ENCODE assay signal across 18 cellular contexts in genomic region chr9:136658849-136659535, GRCh38. TPM values are rescaled to one million over a fixed set of nuclear protein-coding genes. Genes with fewer than 3 reads are reported as not detected.
A peak's percentile ranks its signal among the peaks of the same experiment; 100 is the strongest.
DNase-seq lines count a peak whose midpoint lies in the region; ATAC-seq, FAIRE-seq and TF ChIP-seq lines count a peak whose summit lies in the region.
"Had no signal": no experiment of that assay in that cellular context is flagged by ENCODE, and none has a peak within 500 bp of the region (broad histone marks: within the 10 kb centered on the region; RNA-seq: fewer than 3 reads in every experiment).

No MANE protein-coding gene starts in this region.

- WGBS in K562 (ENCODE audit: insufficient coverage, low coverage, missing lambda C conversion rate): 53% methylated on average over 19 of the region's 37 CpGs
- WGBS in lung, 2 donors: 10 to 30% methylated on average over 37 of the region's 37 CpGs

- TF ChIP-seq POLR2A in K562 (conservative IDR thresholded peaks at IDR 0.05) (no peak), vagina (IDR thresholded peaks at IDR 0.05) (no peak)

- peaks cover 41% of the 10 kb centered on the region for H3K4me1 Mint-ChIP-seq in stimulated activated naive CD8-positive, alpha-beta T cell treated with anti-CD3 and anti-CD28 coated beads, Interleukin-15, amount 100 ng/mL, for 72 hours

- H3K27ac Mint-ChIP-seq in stimulated activated naive CD8-positive, alpha-beta T cell treated with anti-CD3 and anti-CD28 coated beads, Interleukin-15, amount 100 ng/mL, for 72 hours: no peak overlapping the region
- H3K27ac Mint-ChIP-seq: progenitor cell of endocrine pancreas had no signal

- no peaks in the 10 kb centered on the region for H3K9me3 Mint-ChIP-seq in stimulated activated naive CD8-positive, alpha-beta T cell treated with anti-CD3 and anti-CD28 coated beads, Interleukin-15, amount 100 ng/mL, for 72 hours

- CTCF ChIA-PET in K562 (lab: Yijun Ruan, JAX; ENCODE audit: low intra/inter-chr PET ratio): no interaction called here

- no peak overlapping the region for H3K27ac ChIP-seq in K562 (ENCODE audit: extremely low read depth, low read depth, low read length)
- H3K27ac ChIP-seq in lung (ENCODE audit: low read depth in 1 of 2, low read length in 1 of 2): peak overlapping the region; percentile 71 to 94
- H3K27ac ChIP-seq in vagina: no peak overlapping the region

- H3K9me1 ChIP-seq in K562 (ENCODE audit: control insufficient read depth, insufficient read depth, low read length): no peaks in the 10 kb centered on the region

- peak; percentile 55 for ATAC-seq in stimulated activated naive CD8-positive, alpha-beta T cell treated with anti-CD3 and anti-CD28 coated beads, Interleukin-15, amount 100 ng/mL, for 72 hours
- ATAC-seq in stimulated activated naive CD8-positive, alpha-beta T cell treated with anti-CD3 and anti-CD28 coated beads, Interleukin-15, Interleukin-2, amounts not matched to agents 100 U/mL and 50 U/mL, for 24 hours: no peak
- ATAC-seq in K562 (no peak), lung (ENCODE audit: insufficient read depth, low FRiP score) (no peak), HG03520 (IDR thresholded peaks at IDR 0.05; ENCODE audit: unreplicated experiment) (no peak)

- no TSS peak for BruUV-seq in K562 (replicated peaks; lab: Mats Ljungman, UMichigan)

- peak overlapping the region; percentile 20 to 52 for H3K4me3 Mint-ChIP-seq in stimulated activated naive CD8-positive, alpha-beta T cell treated with anti-CD3 and anti-CD28 coated beads, Interleukin-15, amount 100 ng/mL, for 72 hours

- intact Hi-C loops in K562 (cut with micrococcal nuclease): no loop called here
- intact Hi-C loops in vagina (cut with DNase I): no loop called here

- H3K27me3 ChIP-seq in K562 (ENCODE audit: control insufficient read depth in 2 of 2, insufficient read depth in 2 of 2, low read length in 2 of 2) (no peaks in the 10 kb centered on the region), lung (ENCODE audit: control insufficient read depth, insufficient read depth) (no peaks in the 10 kb centered on the region), vagina (no peaks in the 10 kb centered on the region)
- H3K27me3 ChIP-seq: BE2C had no signal

- H3K9me3 ChIP-seq in K562 (replicated peaks; ENCODE audit: control insufficient read depth, insufficient read depth, low read depth, low read length) (no peaks in the 10 kb centered on the region), lung (ENCODE audit: control insufficient read depth in 2 of 2, insufficient read depth in 1 of 2, low read length in 1 of 2) (peaks cover 0 to 3% of the 10 kb centered on the region in 2 donors), vagina (no peaks in the 10 kb centered on the region)
- H3K9me3 ChIP-seq: BE2C, mucosa of descending colon had no signal

- H3K36me3 ChIP-seq in K562 (ENCODE audit: control insufficient read depth, insufficient read depth, low read length) (peaks cover 10% of the 10 kb centered on the region; the same call in 1 of the 3 replicates), lung (ENCODE audit: control insufficient read depth in 2 of 2, insufficient read depth in 2 of 2, low read length in 2 of 2) (no peaks in the 10 kb centered on the region), vagina (no peaks in the 10 kb centered on the region)
- H3K36me3 ChIP-seq: BE2C had no signal

- TF ChIP-seq EP300 in K562 (IDR thresholded peaks at IDR 0.05; ENCODE audit: low read length): no peak

- peaks cover 21% of the 10 kb centered on the region for H3K79me2 ChIP-seq in K562 (ENCODE audit: control insufficient read depth, insufficient read depth, low read length)

- H2AFZ ChIP-seq in K562 (ENCODE audit: low read depth, low read length): no peak overlapping the region; the same call in 1 of the 2 replicates

- no peak for TF ChIP-seq RAD21 in K562 (CRISPR knock-in tag; conservative IDR thresholded peaks at IDR 0.05 in 1 of 2, IDR thresholded peaks at IDR 0.05 in 1 of 2)

- H3K27me3 Mint-ChIP-seq in stimulated activated naive CD8-positive, alpha-beta T cell treated with anti-CD3 and anti-CD28 coated beads, Interleukin-15, amount 100 ng/mL, for 72 hours: peaks cover 78% of the 10 kb centered on the region

- POLR2A ChIA-PET in K562 (lab: Yijun Ruan, JAX): no interaction called here

- no peak for TF ChIP-seq CTCF in K562 (IDR thresholded peaks at IDR 0.05 in 2 of 3, conservative IDR thresholded peaks at IDR 0.05 in 1 of 3; ENCODE audit: insufficient read depth in 2 of 3, low read depth in 1 of 3, low read length in 3 of 3)
- no peak for TF ChIP-seq CTCF in lung (IDR thresholded peaks at IDR 0.05; ENCODE audit: control extremely low read depth, extremely low read depth)
- TF ChIP-seq CTCF in vagina (IDR thresholded peaks at IDR 0.05): no peak

- in situ Hi-C loops in K562 (cut with MboI): no loop called here

- H3K4me3 ChIP-seq in K562: no peak overlapping the region
- peak overlapping the region; percentile 37 for H3K4me3 ChIP-seq in lung
- peak overlapping the region; percentile 27 to 28 for H3K4me3 ChIP-seq in vagina
- H3K4me3 ChIP-seq: mucosa of descending colon had no signal

- H3K9ac ChIP-seq in K562 (ENCODE audit: insufficient read depth in 1 of 2, low read depth in 2 of 2, low read length in 2 of 2): peak overlapping the region in 1 of 2 experiments; percentile 66; a peak in 1 of 4 replicates

- DNase-seq in stimulated activated naive CD8-positive, alpha-beta T cell treated with anti-CD3 and anti-CD28 coated beads, Interleukin-15, amount 100 ng/mL, for 72 hours: no peak
- DNase-seq in stimulated activated naive CD8-positive, alpha-beta T cell treated with anti-CD3 and anti-CD28 coated beads, Interleukin-15, Interleukin-2, amounts not matched to agents 100 U/mL and 50 U/mL, for 24 hours: no peak
- no peak for DNase-seq in K562 (ENCODE audit: extremely low read depth in 1 of 4, low spot score in 3 of 4)
- DNase-seq in lung (ENCODE audit: low spot score): no peak
- DNase-seq in vagina (ENCODE audit: extremely low spot score in 2 of 2): no peak
- no peak for DNase-seq in effector CD8-positive, alpha-beta T cell (lab: John Stamatoyannopoulos, UW)
- DNase-seq in NCI-H2029 treated with DMSO at 0.1 percent for 48 hours (lab: John Stamatoyannopoulos, UW): no peak
- DNase-seq: activated CD4-positive, alpha-beta T cell treated with anti-CD3 and anti-CD28 coated beads, Interleukin-2, amount 50 U/mL, for 1 hour; BE2C; cerebellar nuclear complex; EL; MV-4-11; stimulated activated CD4-positive, alpha-beta T cell treated with anti-CD3 and anti-CD28 coated beads, Interleukin-2, amount 100 ng/mL, for 48 hours had no signal

- H4K20me1 ChIP-seq in K562 (replicated peaks; ENCODE audit: control insufficient read depth, insufficient read depth, low read length): peaks cover under 1% of the 10 kb centered on the region; the same call in 1 of the 2 replicates

- FAIRE-seq in K562 (lab: Jason Lieb, UNC): no peak
- FAIRE-seq: H54, RCC 7860 had no signal

- H3K4me2 ChIP-seq in K562 (ENCODE audit: insufficient read depth, low read length): no peak overlapping the region

- H3K4me1 ChIP-seq in K562 (replicated peaks in 1 of 2; ENCODE audit: control insufficient read depth in 2 of 2, insufficient read depth in 2 of 2, low read length in 2 of 2) (peaks cover 25 to 98% of the 10 kb centered on the region in 2 experiments), lung (ENCODE audit: control insufficient read depth in 2 of 2, insufficient read depth in 2 of 2, low read length in 2 of 2) (peaks cover 0 to 12% of the 10 kb centered on the region in 2 donors), vagina (no peaks in the 10 kb centered on the region)

RNA-seq across cellular contexts. Expression of gene EGFL7, which starts 3.7 kb away (rescaled TPM):
- total RNA-seq in K562 (2011; cell fraction: chromatin; rRNA removed; ENCODE audit: low replicate concordance): 149 and 838 TPM in 2 replicates
- 1,169 and 1,462 TPM in 2 replicates for total RNA-seq in K562 (2011; cell fraction: nucleolus; rRNA removed)
- total RNA-seq in K562 (2011; cell fraction: nucleoplasm; rRNA removed): 493 and 520 TPM in 2 replicates
- total RNA-seq in K562 (2014; rRNA removed) (217 and 294 TPM in 2 replicates), K562 (2014; rRNA removed; fragmentation: Illumina TruSeq; extraction: Trizol) (6.6 and 10.2 TPM in 2 replicates), K562 (2015; rRNA removed; fragmentation: Illumina TruSeq; extraction: Trizol) (55.3 and 55.5 TPM in 2 replicates), K562 (2021) (213 and 225 TPM in 2 replicates), lung (100 to 1,000 TPM; 128 to 177 TPM), vagina (272 TPM)
- polyA plus RNA-seq in K562 (2011; rRNA removed) (220 and 305 TPM in 2 replicates), K562 (2014; fragmentation: Illumina TruSeq; extraction: Trizol) (16.3 and 110 TPM in 2 replicates), K562 (2014; fragmentation: Nextera tagmentation; extraction: Ambion mirVana) (10 to 100 TPM in 1 of 2 experiments, 1 to 10 TPM in 1; 1.5 to 10.9 TPM), K562 (2014; rRNA removed) (286 and 294 TPM in 2 replicates), lung (100 to 1,000 TPM; 275 to 379 TPM)
- 390 and 1,175 TPM in 2 replicates for polyA plus RNA-seq in K562 (2011; cell fraction: cytosol; rRNA removed)
- polyA plus RNA-seq in K562 (2011; cell fraction: nucleus; rRNA removed): 1,734 and 4,262 TPM in 2 replicates
- polyA plus RNA-seq in K562 (2012): 148 and 194 TPM in 2 replicates
- polyA minus RNA-seq in K562 (2011; rRNA and poly(A)+ RNA removed): 33.5 and 52.0 TPM in 2 replicates
- polyA minus RNA-seq in K562 (2011; cell fraction: cytosol; rRNA and poly(A)+ RNA removed): 222 and 294 TPM in 2 replicates
- polyA minus RNA-seq in K562 (2011; cell fraction: nucleus; rRNA and poly(A)+ RNA removed): 630 and 998 TPM in 2 replicates

RNA-seq across cellular contexts. Expression of gene AGPAT2, which starts 28.3 kb away (rescaled TPM):
- total RNA-seq in K562 (2011; cell fraction: chromatin; rRNA removed; ENCODE audit: low replicate concordance): 18.6 and 52.7 TPM in 2 replicates
- total RNA-seq in K562 (2011; cell fraction: nucleolus; rRNA removed): 77.5 and 84.7 TPM in 2 replicates
- total RNA-seq in K562 (2011; cell fraction: nucleoplasm; rRNA removed): 39.6 and 45.3 TPM in 2 replicates
- total RNA-seq in K562 (2014; rRNA removed): 45.5 and 56.5 TPM in 2 replicates
- 7.2 and 8.5 TPM in 2 replicates for total RNA-seq in K562 (2014; rRNA removed; fragmentation: Illumina TruSeq; extraction: Trizol)
- 27.7 and 31.8 TPM in 2 replicates for total RNA-seq in K562 (2015; rRNA removed; fragmentation: Illumina TruSeq; extraction: Trizol)
- total RNA-seq in K562 (2021): 52.6 and 54.5 TPM in 2 replicates
- 17.3 and 25.4 TPM in 2 replicates for polyA plus RNA-seq in K562 (2011; rRNA removed)
- polyA plus RNA-seq in K562 (2011; cell fraction: cytosol; rRNA removed): 37.8 and 64.3 TPM in 2 replicates
- polyA plus RNA-seq in K562 (2011; cell fraction: nucleus; rRNA removed): 26.1 and 33.3 TPM in 2 replicates
- 34.3 and 52.5 TPM in 2 replicates for polyA plus RNA-seq in K562 (2012)
- polyA plus RNA-seq in K562 (2014; fragmentation: Illumina TruSeq; extraction: Trizol): 23.9 and 38.6 TPM in 2 replicates
- polyA plus RNA-seq in K562 (2014; fragmentation: Nextera tagmentation; extraction: Ambion mirVana): under 1 TPM; 0.13 to 0.45 TPM
- 47.1 and 51.9 TPM in 2 replicates for polyA plus RNA-seq in K562 (2014; rRNA removed)
- polyA minus RNA-seq in K562 (2011; rRNA and poly(A)+ RNA removed): 10.0 and 12.2 TPM in 2 replicates
- polyA minus RNA-seq in K562 (2011; cell fraction: cytosol; rRNA and poly(A)+ RNA removed): 19.5 and 23.0 TPM in 2 replicates
- 21.4 and 30.0 TPM in 2 replicates for polyA minus RNA-seq in K562 (2011; cell fraction: nucleus; rRNA and poly(A)+ RNA removed)
- total RNA-seq in lung: 100 to 1,000 TPM in 1 of 2 donors, 10 to 100 TPM in 1; 81.7 to 184 TPM
- 100 to 1,000 TPM; 169 to 277 TPM for polyA plus RNA-seq in lung
- total RNA-seq in vagina: 87.2 TPM

RNA-seq across cellular contexts. Expression of gene DIPK1B, which starts 53.4 kb away (rescaled TPM):
- 11.8 and 45.1 TPM in 2 replicates for total RNA-seq in K562 (2011; cell fraction: chromatin; rRNA removed; ENCODE audit: low replicate concordance)
- 39.9 and 47.9 TPM in 2 replicates for total RNA-seq in K562 (2011; cell fraction: nucleolus; rRNA removed)
- 25.8 and 26.4 TPM in 2 replicates for total RNA-seq in K562 (2011; cell fraction: nucleoplasm; rRNA removed)
- 22.3 and 25.2 TPM in 2 replicates for total RNA-seq in K562 (2014; rRNA removed)
- total RNA-seq in K562 (2014; rRNA removed; fragmentation: Illumina TruSeq; extraction: Trizol): 2.8 TPM in 2 replicates
- 5.9 and 7.4 TPM in 2 replicates for total RNA-seq in K562 (2015; rRNA removed; fragmentation: Illumina TruSeq; extraction: Trizol)
- 20.4 TPM in 2 replicates for total RNA-seq in K562 (2021)
- 11.4 and 20.2 TPM in 2 replicates for polyA plus RNA-seq in K562 (2011; rRNA removed)
- 26.7 and 64.0 TPM in 2 replicates for polyA plus RNA-seq in K562 (2011; cell fraction: cytosol; rRNA removed)
- polyA plus RNA-seq in K562 (2011; cell fraction: nucleus; rRNA removed): 41.8 and 57.7 TPM in 2 replicates
- 9.0 and 14.4 TPM in 2 replicates for polyA plus RNA-seq in K562 (2012)
- 4.2 and 6.8 TPM in 2 replicates for polyA plus RNA-seq in K562 (2014; fragmentation: Illumina TruSeq; extraction: Trizol)
- under 1 TPM; 0.08 to 0.21 TPM for polyA plus RNA-seq in K562 (2014; fragmentation: Nextera tagmentation; extraction: Ambion mirVana)
- 20.5 and 21.2 TPM in 2 replicates for polyA plus RNA-seq in K562 (2014; rRNA removed)
- 3.7 and 4.5 TPM in 2 replicates for polyA minus RNA-seq in K562 (2011; rRNA and poly(A)+ RNA removed)
- polyA minus RNA-seq in K562 (2011; cell fraction: cytosol; rRNA and poly(A)+ RNA removed): 13.1 and 14.0 TPM in 2 replicates
- polyA minus RNA-seq in K562 (2011; cell fraction: nucleus; rRNA and poly(A)+ RNA removed): 9.0 and 9.8 TPM in 2 replicates
- total RNA-seq in lung: 10 to 100 TPM; 14.5 to 26.7 TPM
- 10 to 100 TPM; 12.5 to 13.3 TPM for polyA plus RNA-seq in lung
- total RNA-seq in vagina: 11.5 TPM

Comparison
In these comparisons a context has a peak if more than half of its experiments do, and no peak if none do; other contexts are left out.
1. H3K27ac ChIP-seq: peak in lung (2 of 2); none in K562 (single experiment) and vagina (single experiment).